ENCODE assay signal across 22 cellular contexts in genomic region chr17:3466355-3466754, GRCh38. TPM values are rescaled to one million over a fixed set of nuclear protein-coding genes. Genes with fewer than 3 reads are reported as not detected.
"Had no signal": no experiment of that assay in that cellular context is flagged by ENCODE, and none has a peak within 500 bp of the region (broad histone marks: within the 10 kb centered on the region; RNA-seq: fewer than 3 reads in every experiment).

No MANE protein-coding gene starts in this region.

RNA-seq across cellular contexts. Expression of gene SPATA22, which starts 5.3 kb away (rescaled TPM):
- total RNA-seq: activated B cell treated with CpG ODN at 0.5 μM for 24 hours; activated CD4-positive, alpha-beta memory T cell treated with anti-CD3 and anti-CD28 coated beads for 36 hours; activated CD4-positive, alpha-beta T cell treated with anti-CD3 and anti-CD28 coated beads, Interleukin-2, amount 10 ng/mL, durations not matched to agents 24 days and 14 days; activated CD8-positive, alpha-beta T cell treated with anti-CD3 and anti-CD28 coated beads for 36 hours; activated naive CD4-positive, alpha-beta T cell treated with anti-CD3 and anti-CD28 coated beads for 36 hours; activated naive CD4-positive, alpha-beta T cell treated with anti-CD3 and anti-CD28 coated beads, Interleukin-2, amount 50 U/mL, for 72 hours; activated T-cell treated with anti-CD3 and anti-CD28 coated beads, Interleukin-2, amount 50 U/mL, for 4 hours; activated T-helper 1 cell treated with anti-CD3 and anti-CD28 coated beads, Interleukin-12 subunit alpha, Interleukin-12 subunit beta, Interleukin-2, Interleukin-4 antibody, amounts not matched to agents 30 ng/mL and 10 ng/mL and 1 ng/mL, durations not matched to agents 14 hours and 24 hours and 36 hours; activated T-helper 17 cell treated with anti-CD3 and anti-CD28 coated beads, Interleukin-2, amount 50 U/mL, for 72 hours; astrocyte; body of pancreas; cardiac septum; T-helper 1 cell treated with Interleukin-12 subunit alpha and Interleukin-12 subunit beta and Interleukin-4 antibody, amounts not matched to agents 30 ng/mL and 1 ng/mL, for 36 hours; T-helper 2 cell treated with Interferon-gamma antibody and Interleukin-4, amounts not matched to agents 100 ng/mL and 5 ng/mL, for 36 hours had no signal

RNA-seq across cellular contexts. Expression of gene ASPA, which starts 9.4 kb away (rescaled TPM):
- total RNA-seq: activated B cell treated with CpG ODN at 0.5 μM for 24 hours; activated CD4-positive, alpha-beta memory T cell treated with anti-CD3 and anti-CD28 coated beads for 36 hours; activated CD4-positive, alpha-beta T cell treated with anti-CD3 and anti-CD28 coated beads, Interleukin-2, amount 10 ng/mL, durations not matched to agents 24 days and 14 days; activated CD8-positive, alpha-beta memory T cell treated with anti-CD3 and anti-CD28 coated beads for 36 hours; activated CD8-positive, alpha-beta T cell treated with anti-CD3 and anti-CD28 coated beads for 36 hours; activated naive CD8-positive, alpha-beta T cell treated with anti-CD3 and anti-CD28 coated beads for 36 hours; activated T-cell treated with anti-CD3 and anti-CD28 coated beads, Interleukin-2, amount 50 U/mL, for 4 hours; activated T-helper 1 cell treated with anti-CD3 and anti-CD28 coated beads, Interleukin-12 subunit alpha, Interleukin-12 subunit beta, Interleukin-2, Interleukin-4 antibody, amounts not matched to agents 30 ng/mL and 10 ng/mL and 1 ng/mL, durations not matched to agents 14 hours and 24 hours and 36 hours; astrocyte; T-cell; T-helper 1 cell treated with Interleukin-12 subunit alpha and Interleukin-12 subunit beta and Interleukin-4 antibody, amounts not matched to agents 30 ng/mL and 1 ng/mL, for 36 hours; T-helper 17 cell; T-helper 2 cell treated with Interferon-gamma antibody and Interleukin-4, amounts not matched to agents 100 ng/mL and 5 ng/mL, for 36 hours had no signal

RNA-seq across cellular contexts. Expression of gene OR1E2, which starts 32.7 kb away (rescaled TPM):
- total RNA-seq: activated B cell treated with CpG ODN at 0.5 μM for 24 hours; activated CD4-positive, alpha-beta memory T cell treated with anti-CD3 and anti-CD28 coated beads for 36 hours; activated CD4-positive, alpha-beta T cell treated with anti-CD3 and anti-CD28 coated beads, Interleukin-2, amount 10 ng/mL, durations not matched to agents 24 days and 14 days; activated CD8-positive, alpha-beta memory T cell treated with anti-CD3 and anti-CD28 coated beads for 36 hours; activated CD8-positive, alpha-beta T cell treated with anti-CD3 and anti-CD28 coated beads for 36 hours; activated naive CD4-positive, alpha-beta T cell treated with anti-CD3 and anti-CD28 coated beads for 36 hours; activated naive CD4-positive, alpha-beta T cell treated with anti-CD3 and anti-CD28 coated beads, Interleukin-2, amount 50 U/mL, for 72 hours; activated naive CD8-positive, alpha-beta T cell treated with anti-CD3 and anti-CD28 coated beads for 36 hours; activated T-cell treated with anti-CD3 and anti-CD28 coated beads, Interleukin-2, amount 50 U/mL, for 4 hours; activated T-cell treated with anti-CD3 and anti-CD28 coated beads, Interleukin-2, amount 50 U/mL, for 72 hours; activated T-helper 1 cell treated with anti-CD3 and anti-CD28 coated beads, Interleukin-12 subunit alpha, Interleukin-12 subunit beta, Interleukin-2, Interleukin-4 antibody, amounts not matched to agents 30 ng/mL and 10 ng/mL and 1 ng/mL, durations not matched to agents 14 hours and 24 hours and 36 hours; activated T-helper 17 cell treated with anti-CD3 and anti-CD28 coated beads, Interleukin-2, amount 50 U/mL, for 72 hours; adrenal gland; aorta; astrocyte; body of pancreas; breast epithelium; cardiac septum; T-cell; T-helper 1 cell treated with Interleukin-12 subunit alpha and Interleukin-12 subunit beta and Interleukin-4 antibody, amounts not matched to agents 30 ng/mL and 1 ng/mL, for 36 hours; T-helper 17 cell; T-helper 2 cell treated with Interferon-gamma antibody and Interleukin-4, amounts not matched to agents 100 ng/mL and 5 ng/mL, for 36 hours had no signal

RNA-seq across cellular contexts. Expression of gene OR3A3, which starts 55.2 kb away (rescaled TPM):
- total RNA-seq: activated B cell treated with CpG ODN at 0.5 μM for 24 hours; activated CD4-positive, alpha-beta memory T cell treated with anti-CD3 and anti-CD28 coated beads for 36 hours; activated CD4-positive, alpha-beta T cell treated with anti-CD3 and anti-CD28 coated beads, Interleukin-2, amount 10 ng/mL, durations not matched to agents 24 days and 14 days; activated CD8-positive, alpha-beta memory T cell treated with anti-CD3 and anti-CD28 coated beads for 36 hours; activated CD8-positive, alpha-beta T cell treated with anti-CD3 and anti-CD28 coated beads for 36 hours; activated naive CD4-positive, alpha-beta T cell treated with anti-CD3 and anti-CD28 coated beads for 36 hours; activated naive CD4-positive, alpha-beta T cell treated with anti-CD3 and anti-CD28 coated beads, Interleukin-2, amount 50 U/mL, for 72 hours; activated naive CD8-positive, alpha-beta T cell treated with anti-CD3 and anti-CD28 coated beads for 36 hours; activated T-cell treated with anti-CD3 and anti-CD28 coated beads, Interleukin-2, amount 50 U/mL, for 4 hours; activated T-cell treated with anti-CD3 and anti-CD28 coated beads, Interleukin-2, amount 50 U/mL, for 72 hours; activated T-helper 1 cell treated with anti-CD3 and anti-CD28 coated beads, Interleukin-12 subunit alpha, Interleukin-12 subunit beta, Interleukin-2, Interleukin-4 antibody, amounts not matched to agents 30 ng/mL and 10 ng/mL and 1 ng/mL, durations not matched to agents 14 hours and 24 hours and 36 hours; activated T-helper 17 cell treated with anti-CD3 and anti-CD28 coated beads, Interleukin-2, amount 50 U/mL, for 72 hours; adrenal gland; aorta; astrocyte; body of pancreas; breast epithelium; cardiac septum; T-cell; T-helper 1 cell treated with Interleukin-12 subunit alpha and Interleukin-12 subunit beta and Interleukin-4 antibody, amounts not matched to agents 30 ng/mL and 1 ng/mL, for 36 hours; T-helper 17 cell; T-helper 2 cell treated with Interferon-gamma antibody and Interleukin-4, amounts not matched to agents 100 ng/mL and 5 ng/mL, for 36 hours had no signal
